ENCODE assay signal across 9 cellular contexts in genomic region chr14:77372304-77372841, GRCh38. TPM values are rescaled to one million over a fixed set of nuclear protein-coding genes. Genes with fewer than 3 reads are reported as not detected.
DNase-seq lines count a peak whose midpoint lies in the region; ATAC-seq and TF ChIP-seq lines count a peak whose summit lies in the region.
"Had no signal": no experiment of that assay in that cellular context is flagged by ENCODE, and none has a peak within 500 bp of the region (broad histone marks: within the 10 kb centered on the region; RNA-seq: fewer than 3 reads in every experiment).

No MANE protein-coding gene starts in this region.

- no peak overlapping the region for H2BK12ac ChIP-seq in neuronal stem cell (ENCODE audit: low read length)

- H3K9ac ChIP-seq in neuronal stem cell (ENCODE audit: low read depth, low read length, poor library complexity) (no peak overlapping the region), colonic mucosa (ENCODE audit: low read depth in 2 of 2, low read length in 2 of 2) (no peak overlapping the region)

- H3K27me3 ChIP-seq in neuronal stem cell (ENCODE audit: control insufficient read depth in 3 of 3, insufficient read depth in 3 of 3, low read depth in 1 of 3, low read length in 3 of 3) (no peaks in the 10 kb centered on the region), colonic mucosa (no peaks in the 10 kb centered on the region), WERI-Rb-1 (ENCODE audit: insufficient read depth, low read depth, severe bottlenecking) (no peaks in the 10 kb centered on the region)

- H2BK5ac ChIP-seq in neuronal stem cell (ENCODE audit: low read length): no peak overlapping the region

- H3K79me1 ChIP-seq in neuronal stem cell (ENCODE audit: low read depth, low read length): peaks cover 3% of the 10 kb centered on the region

- H3K4me1 ChIP-seq in neuronal stem cell (ENCODE audit: control insufficient read depth in 2 of 2, insufficient read depth in 1 of 2, low read depth in 1 of 2, low read length in 2 of 2) (peaks cover 7 to 24% of the 10 kb centered on the region in 2 donors), colonic mucosa (peaks cover 7% of the 10 kb centered on the region)

- no peak overlapping the region for H4K8ac ChIP-seq in neuronal stem cell (ENCODE audit: low read depth, low read length)

- WGBS in neuronal stem cell (ENCODE audit: extremely low coverage in 2 of 2, insufficient read length in 2 of 2, insufficient replicate concordance in 1 of 2), 2 donors: no CpG with 5 or more reads among the region's 4 CpGs

- no peak overlapping the region for H3K23ac ChIP-seq in neuronal stem cell (ENCODE audit: low read depth, low read length, poor library complexity)

- H2AK5ac ChIP-seq in neuronal stem cell (ENCODE audit: low read depth, low read length): no peak overlapping the region

- H3K18ac ChIP-seq in neuronal stem cell (ENCODE audit: low read length): no peak overlapping the region

- H3K27me3 Mint-ChIP-seq in HFFc6 (ENCODE audit: insufficient read depth): no peaks in the 10 kb centered on the region
- H3K27me3 Mint-ChIP-seq in T-helper 17 cell: no peaks in the 10 kb centered on the region
- H3K27me3 Mint-ChIP-seq: effector memory CD8-positive, alpha-beta T cell had no signal

- no peak overlapping the region for H4K91ac ChIP-seq in neuronal stem cell (ENCODE audit: low read depth, low read length, poor library complexity)

- ATAC-seq in GM18511 (IDR thresholded peaks at IDR 0.05; ENCODE audit: unreplicated experiment) (peak; percentile 32), T-helper 17 cell (peak; percentile 40), HG02798 (IDR thresholded peaks at IDR 0.05; ENCODE audit: poor library complexity, unreplicated experiment) (no peak)
- ATAC-seq: effector memory CD8-positive, alpha-beta T cell had no signal

- no peak overlapping the region for H2AFZ ChIP-seq in neuronal stem cell (ENCODE audit: low read length)

- H3K27ac Mint-ChIP-seq in HFFc6 (no peak overlapping the region), T-helper 17 cell (peak overlapping the region; percentile 88)
- H3K27ac Mint-ChIP-seq: effector memory CD8-positive, alpha-beta T cell had no signal

- no peaks in the 10 kb centered on the region for H3K9me3 Mint-ChIP-seq in HFFc6
- H3K9me3 Mint-ChIP-seq: effector memory CD8-positive, alpha-beta T cell had no signal

- H2BK15ac ChIP-seq in neuronal stem cell (ENCODE audit: low read length): no peak overlapping the region

- no peak overlapping the region for H3K4ac ChIP-seq in neuronal stem cell (ENCODE audit: low read length)

- H3K9me3 ChIP-seq in T-helper 17 cell (ENCODE audit: control insufficient read depth, low read length, poor library complexity, severe bottlenecking): no peaks in the 10 kb centered on the region
- no peaks in the 10 kb centered on the region for H3K9me3 ChIP-seq in neuronal stem cell (replicated peaks in 1 of 2; ENCODE audit: control insufficient read depth in 2 of 2, insufficient read depth in 1 of 2, low read depth in 1 of 2, low read length in 2 of 2)
- no peaks in the 10 kb centered on the region for H3K9me3 ChIP-seq in colonic mucosa
- H3K9me3 ChIP-seq in WERI-Rb-1 (ENCODE audit: severe bottlenecking): no peaks in the 10 kb centered on the region

- TF ChIP-seq CTCF in HFFc6 (IDR thresholded peaks at IDR 0.05) (no peak), colonic mucosa (IDR thresholded peaks at IDR 0.05) (no peak), WERI-Rb-1 (IDR thresholded peaks at IDR 0.05; ENCODE audit: low read depth, low read length) (no peak)

- no peak overlapping the region for H3K27ac ChIP-seq in neuronal stem cell (replicated peaks; ENCODE audit: low read length)
- H3K27ac ChIP-seq in colonic mucosa: no peak overlapping the region
- no peak overlapping the region for H3K27ac ChIP-seq in WERI-Rb-1

- 0 out of 2 replicates have a peak overlapping the region, but pooled peaks have one; percentile 6 for H3K4me3 Mint-ChIP-seq in HFFc6
- H3K4me3 Mint-ChIP-seq in T-helper 17 cell: peak overlapping the region; percentile 85
- H3K4me3 Mint-ChIP-seq: effector memory CD8-positive, alpha-beta T cell had no signal

- intact Hi-C loops in colonic mucosa (cut with DNase I): no loop called here

- H3K4me1 Mint-ChIP-seq in HFFc6 (ENCODE audit: low read depth): peaks cover 38% of the 10 kb centered on the region
- H3K4me1 Mint-ChIP-seq in T-helper 17 cell: peaks cover 43% of the 10 kb centered on the region

- DNase-seq in HFFc6: peak; percentile 62
- DNase-seq in T-helper 17 cell: no peak
- peak; percentile 3 for DNase-seq in neuronal stem cell (ENCODE audit: low spot score)
- DNase-seq in colonic mucosa: no peak
- no peak for DNase-seq in WERI-Rb-1
- no peak for DNase-seq in NCI-H524 (lab: John Stamatoyannopoulos, UW)
- DNase-seq: effector memory CD8-positive, alpha-beta T cell had no signal

- H3K14ac ChIP-seq in neuronal stem cell (ENCODE audit: low read length): no peak overlapping the region

- 0 out of 2 replicates have a peak, but pooled peaks cover 10% of the 10 kb centered on the region for H3K36me3 Mint-ChIP-seq in HFFc6 (ENCODE audit: low read depth)
- H3K36me3 Mint-ChIP-seq in T-helper 17 cell (ENCODE audit: low read depth): no peaks in the 10 kb centered on the region

- H3K4me3 ChIP-seq in neuronal stem cell (ENCODE audit: low read length in 2 of 2): no peak overlapping the region
- H3K4me3 ChIP-seq in colonic mucosa: no peak overlapping the region
- H3K4me3 ChIP-seq in WERI-Rb-1 (ENCODE audit: low read depth, low read length): no peak overlapping the region

- no peak overlapping the region for H3K4me2 ChIP-seq in neuronal stem cell (ENCODE audit: insufficient read depth, low read length, poor library complexity, severe bottlenecking)

- H3K36me3 ChIP-seq in neuronal stem cell (replicated peaks in 1 of 2; ENCODE audit: control insufficient read depth in 2 of 2, insufficient read depth in 2 of 2, low read length in 2 of 2) (peaks cover 0 to 3% of the 10 kb centered on the region in 2 donors), colonic mucosa (no peaks in the 10 kb centered on the region), WERI-Rb-1 (0 out of 2 replicates have a peak, but pooled peaks cover 2% of the 10 kb centered on the region)

- no peak overlapping the region for H2BK120ac ChIP-seq in neuronal stem cell (ENCODE audit: low read depth, low read length)

RNA-seq across cellular contexts. Expression of gene TMED8, which starts 4.5 kb away (rescaled TPM):
- total RNA-seq in HFFc6 (2021; fragmentation: NEBNext Ultra II Directional; extraction: Animal tissue kit (Norgen Biotek cat#: 25700)): 1 to 10 TPM; 5.7 to 7.0 (median 6.6) TPM
- total RNA-seq in T-helper 17 cell: 10 to 100 TPM; 13.2 to 16.0 TPM
- polyA plus RNA-seq in neuronal stem cell (2013, experiment 1 of 2): 7.3 TPM
- polyA plus RNA-seq in neuronal stem cell (2013, experiment 2 of 2): 7.3 TPM
- total RNA-seq in colonic mucosa: 1 to 10 TPM; 8.6 to 9.4 TPM

RNA-seq across cellular contexts. Expression of gene SAMD15, which starts 4.8 kb away (rescaled TPM):
- 1 to 10 TPM in 5 of 6 experiments, under 1 TPM in 1; 0.83 to 1.7 (median 1.3) TPM for total RNA-seq in HFFc6 (2021; fragmentation: NEBNext Ultra II Directional; extraction: Animal tissue kit (Norgen Biotek cat#: 25700))
- total RNA-seq in T-helper 17 cell (under 1 TPM; 0.26 to 0.32 TPM), colonic mucosa (under 1 TPM in 1 of 2 donors, not detected in 1; 0.72 TPM)
- 0.92 TPM for polyA plus RNA-seq in neuronal stem cell (2013, experiment 1 of 2)
- polyA plus RNA-seq in neuronal stem cell (2013, experiment 2 of 2): 0.82 TPM

RNA-seq across cellular contexts. Expression of gene NOXRED1, which starts 51.0 kb away (rescaled TPM):
- under 1 TPM in 3 of 6 experiments, not detected in 3; 0.09 to 0.33 (median 0.25) TPM for total RNA-seq in HFFc6 (2021; fragmentation: NEBNext Ultra II Directional; extraction: Animal tissue kit (Norgen Biotek cat#: 25700))
- under 1 TPM in 1 of 2 donors, not detected in 1; 0.22 TPM for total RNA-seq in T-helper 17 cell
- polyA plus RNA-seq in neuronal stem cell (2013, experiment 1 of 2): 0.13 TPM
- 0.17 TPM for polyA plus RNA-seq in neuronal stem cell (2013, experiment 2 of 2)
- under 1 TPM; 0.35 to 0.82 TPM for total RNA-seq in colonic mucosa

RNA-seq across cellular contexts. Expression of gene GSTZ1, which starts 51.5 kb away (rescaled TPM):
- 10 to 100 TPM in 5 of 6 experiments, 1 to 10 TPM in 1; 9.3 to 15.0 (median 10.3) TPM for total RNA-seq in HFFc6 (2021; fragmentation: NEBNext Ultra II Directional; extraction: Animal tissue kit (Norgen Biotek cat#: 25700))
- 1 to 10 TPM; 5.5 to 7.5 TPM for total RNA-seq in T-helper 17 cell
- 26.8 TPM for polyA plus RNA-seq in neuronal stem cell (2013, experiment 1 of 2)
- polyA plus RNA-seq in neuronal stem cell (2013, experiment 2 of 2): 25.2 TPM
- total RNA-seq in colonic mucosa: 10 to 100 TPM; 31.2 to 33.6 TPM

RNA-seq across cellular contexts. Expression of gene POMT2, which starts 51.7 kb away (rescaled TPM):
- 10 to 100 TPM; 21.7 to 39.0 (median 27.5) TPM for total RNA-seq in HFFc6 (2021; fragmentation: NEBNext Ultra II Directional; extraction: Animal tissue kit (Norgen Biotek cat#: 25700))
- total RNA-seq in T-helper 17 cell (10 to 100 TPM in 1 of 2 donors, 1 to 10 TPM in 1; 8.8 to 11.4 TPM), colonic mucosa (10 to 100 TPM; 13.0 to 37.7 TPM)
- polyA plus RNA-seq in neuronal stem cell (2013, experiment 1 of 2): 13.9 TPM
- polyA plus RNA-seq in neuronal stem cell (2013, experiment 2 of 2): 13.4 TPM

Comparison
In these comparisons a context has a peak if more than half of its experiments do, and no peak if none do; other contexts are left out.
1. DNase-seq: peak in HFFc6 (single experiment) and neuronal stem cell (single experiment); none in T-helper 17 cell (0 of 3), colonic mucosa (single experiment), WERI-Rb-1 (single experiment) and NCI-H524 (0 of 2).